ENCODE assay signal across 8 cellular contexts in the genomic region with DNA sequence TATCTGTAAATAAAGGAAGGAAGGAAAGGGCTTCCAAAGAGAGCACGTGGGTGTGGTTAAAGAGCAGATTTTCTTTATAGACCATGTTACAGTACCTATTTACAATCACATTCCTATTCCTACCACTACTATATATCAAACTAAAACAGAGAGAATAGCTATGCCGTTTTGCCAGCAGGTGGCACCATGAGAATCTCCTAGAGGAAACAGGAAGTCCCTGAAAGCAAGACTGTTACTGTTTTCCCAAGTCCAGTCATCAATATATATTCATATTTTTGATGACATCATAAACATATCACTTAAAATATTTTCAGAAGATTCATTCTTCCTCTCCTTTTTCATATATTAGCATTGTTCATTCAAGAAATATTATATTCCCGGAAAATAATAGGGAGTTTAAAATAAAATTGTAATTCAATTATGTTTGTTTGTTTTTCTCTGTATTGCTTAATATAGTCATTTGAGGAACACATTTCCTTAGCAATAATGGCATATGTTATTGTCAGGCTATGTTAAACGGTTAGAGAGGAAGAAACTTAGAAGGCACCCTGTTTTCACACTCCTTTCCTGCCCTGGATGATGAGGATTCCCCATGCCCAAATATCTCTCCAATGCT. TPM values are rescaled to one million over a fixed set of nuclear protein-coding genes. Genes with fewer than 3 reads are reported as not detected.
A peak's percentile ranks its signal among the peaks of the same experiment; 100 is the strongest.
DNase-seq lines count a peak whose midpoint lies in the region; ATAC-seq and TF ChIP-seq lines count a peak whose summit lies in the region.

No MANE protein-coding gene starts in this region.

- H3K27ac ChIP-seq in smooth muscle cell (ENCODE audit: low read depth), result no peak overlapping the region

- H3K4me3 ChIP-seq in HAP-1 (no peak overlapping the region), smooth muscle cell (no peak overlapping the region)

- 46% methylated on average over 4 of the region's 4 CpGs for WGBS in smooth muscle cell (ENCODE audit: low lambda C conversion rate)

- no peaks in the 10 kb centered on the region for H3F3A ChIP-seq in smooth muscle cell (ENCODE audit: low read depth)

- ATAC-seq in GM19467 (IDR thresholded peaks at IDR 0.05; ENCODE audit: unreplicated experiment), result no peak

- H3K9me3 ChIP-seq in HAP-1, result no peaks in the 10 kb centered on the region; the same call in none of the 2 replicates
- no peaks in the 10 kb centered on the region for H3K9me3 ChIP-seq in smooth muscle cell (replicated peaks; ENCODE audit: low read depth)

- peak; percentile 60 for DNase-seq in GM10266 (ENCODE audit: extremely low spot score)
- DNase-seq in HAP-1 (ENCODE audit: low spot score in 2 of 2), result peak; percentile 75
- peak; percentile 82 for DNase-seq in NAMALWA (ENCODE audit: low spot score)
- peak; percentile 82 for DNase-seq in SK-N-DZ (ENCODE audit: low spot score)
- peak in 30 of 56 donors; percentile 3 to 78 (median 22) for DNase-seq in amygdala (lab: John Stamatoyannopoulos, UW)
- DNase-seq in hepatic stellate cell (ENCODE audit: low spot score), result peak; percentile 70
- DNase-seq in smooth muscle cell (lab: John Stamatoyannopoulos, UW; ENCODE audit: unreplicated experiment), result no peak

- no peaks in the 10 kb centered on the region for H4K20me1 ChIP-seq in smooth muscle cell (ENCODE audit: low read depth)

- in situ Hi-C loops in HAP-1 (cut with MboI; ENCODE audit: low sequenced_read_pairs), result loop anchor here (10.0 kb wide), 1 partner anchor 450 kb away; no protein-coding TSS in a partner anchor

- H3K4me1 ChIP-seq in HAP-1 (no peaks in the 10 kb centered on the region), smooth muscle cell (ENCODE audit: low read depth) (peaks cover 5% of the 10 kb centered on the region)

- no peak overlapping the region for H3K4me2 ChIP-seq in smooth muscle cell

- no peaks in the 10 kb centered on the region for H3K36me3 ChIP-seq in HAP-1 (replicated peaks)
- no peaks in the 10 kb centered on the region for H3K36me3 ChIP-seq in smooth muscle cell (ENCODE audit: low read depth)

- peaks cover 9% of the 10 kb centered on the region for H3K27me3 ChIP-seq in HAP-1 (ENCODE audit: low read depth)
- no peaks in the 10 kb centered on the region for H3K27me3 ChIP-seq in smooth muscle cell (ENCODE audit: low read depth)

- TF ChIP-seq CTCF in GM10266 (IDR thresholded peaks at IDR 0.05; ENCODE audit: control insufficient read depth, insufficient read depth, low read depth, missing control alignments) (peak; percentile 77), smooth muscle cell (IDR thresholded peaks at IDR 0.05; ENCODE audit: borderline replicate concordance, insufficient read depth, poor library complexity, severe bottlenecking) (peak; percentile 70)

- no peaks in the 10 kb centered on the region for H3K79me2 ChIP-seq in smooth muscle cell (ENCODE audit: low read depth)

- no peak overlapping the region for H2AFZ ChIP-seq in smooth muscle cell (ENCODE audit: low read depth)

- H3K9ac ChIP-seq in smooth muscle cell (ENCODE audit: low read depth), result no peak overlapping the region

RNA-seq across cellular contexts. Expression of a gene that starts 6.6 kb away (rescaled TPM):
- 0.12 TPM in 1 of 2 replicates, not detected in the other for polyA plus RNA-seq in SK-N-DZ (2014; cell fraction: cytosol; rRNA removed)
- polyA plus RNA-seq in SK-N-DZ (2014; cell fraction: nucleus; rRNA removed), result 0.31 TPM in 1 of 2 replicates, not detected in the other
- total RNA-seq in smooth muscle cell, result not detected in 2 replicates
- polyA plus RNA-seq in smooth muscle cell, result 0.27 TPM in 1 of 2 replicates, not detected in the other
